Comparison of ENCODE assay signal across 6 cellular contexts in the genomic region with DNA sequence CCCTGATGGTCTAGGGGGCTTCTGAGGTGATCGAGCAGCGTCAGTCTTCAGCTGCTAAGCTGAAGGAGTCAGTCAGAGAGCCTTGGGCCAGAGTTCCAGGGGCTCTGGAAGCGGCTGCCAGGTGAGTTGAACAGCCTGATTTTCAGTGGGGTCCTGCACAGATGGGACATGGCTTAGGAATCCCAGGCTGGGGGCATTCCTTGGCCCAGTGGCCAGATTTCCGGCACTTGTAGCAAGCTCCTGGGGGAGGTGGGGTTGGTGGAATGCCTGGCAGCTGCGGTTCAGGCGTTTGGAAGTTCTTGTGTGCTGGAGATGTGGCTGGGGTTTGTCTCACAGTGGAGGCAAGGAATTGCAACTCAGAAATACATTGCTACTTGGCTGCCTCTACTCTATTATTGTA.
DNase-seq lines count a peak whose midpoint lies in the region; ATAC-seq and TF ChIP-seq lines count a peak whose summit lies in the region.
"Not testable (repeated sequence)": the region's sequence is repeated elsewhere in the genome, so short reads cannot be mapped to it uniquely, and the experiment has no call there.

No MANE protein-coding gene starts in this region.

- not testable (repeated sequence) for H3K36me3 Mint-ChIP-seq in WTC11

- H2BK5ac ChIP-seq in trophoblast cell (ENCODE audit: low read depth, low read length, poor library complexity), result not testable (repeated sequence)

- not testable (repeated sequence) for H3K36me3 ChIP-seq in trophoblast cell (ENCODE audit: control insufficient read depth in 1 of 2, insufficient read depth in 2 of 2, low read length in 2 of 2)

- H4K12ac ChIP-seq in trophoblast cell (ENCODE audit: low read depth, low read length), result not testable (repeated sequence)

- not testable (repeated sequence) for H3K23ac ChIP-seq in trophoblast cell (ENCODE audit: low read length)

- not testable (repeated sequence) for H3K9me3 Mint-ChIP-seq in WTC11

- not testable (repeated sequence) for H3K9ac ChIP-seq in trophoblast cell (ENCODE audit: low read length)

- not testable (repeated sequence) for ATAC-seq in WTC11

- H3K27ac Mint-ChIP-seq in WTC11, result not testable (repeated sequence)

- H3K18ac ChIP-seq in trophoblast cell (ENCODE audit: low read length), result not testable (repeated sequence)

- not testable (repeated sequence) for TF ChIP-seq CTCF in VCaP (conservative IDR thresholded peaks at IDR 0.05); WTC11 (IDR thresholded peaks at IDR 0.05)

- not testable (repeated sequence) for H2BK120ac ChIP-seq in trophoblast cell (ENCODE audit: insufficient read depth, low read length, poor library complexity)

- H3K4me2 ChIP-seq in trophoblast cell (ENCODE audit: low read length), result not testable (repeated sequence)

- POLR2A ChIA-PET in WTC11 (lab: Charles Lee), result not testable (repeated sequence)

- not testable (repeated sequence) for H3K14ac ChIP-seq in trophoblast cell (ENCODE audit: low read length)

- not testable (repeated sequence) for H2AK5ac ChIP-seq in trophoblast cell (ENCODE audit: low read length)

- H3K27ac ChIP-seq in VCaP, result peak overlapping the region; percentile 27; the same call in 1 of the 2 replicates
- H3K27ac ChIP-seq in trophoblast cell (ENCODE audit: low read depth, low read length), result not testable (repeated sequence)

- H3K27me3 Mint-ChIP-seq in WTC11 (ENCODE audit: low read depth), result not testable (repeated sequence)

- not testable (repeated sequence) for H3K4me1 Mint-ChIP-seq in WTC11

- not testable (repeated sequence) for H4K8ac ChIP-seq in trophoblast cell (ENCODE audit: low read depth, low read length)

- H3K4me1 ChIP-seq in trophoblast cell (ENCODE audit: control insufficient read depth in 1 of 2, insufficient read depth in 2 of 2, low read length in 2 of 2), result peaks cover 3 to 11% of the 10 kb centered on the region in 2 experiments

- WGBS in trophoblast cell (ENCODE audit: extremely low coverage, insufficient coverage, insufficient read length), result no CpG with 5 or more reads among the region's 6 CpGs

- DNase-seq in ELF-1 (ENCODE audit: low read depth, low spot score) (peak; percentile 48), NCI-H524 (lab: John Stamatoyannopoulos, UW) (peak; percentile 21 to 30), WTC11 (ENCODE audit: low spot score) (peak; percentile 23), islet precursor cell (peak; percentile 77), trophoblast cell (peak; percentile 36 to 58)

- not testable (repeated sequence) for H3K4me3 ChIP-seq in trophoblast cell (ENCODE audit: low read depth, low read length)

- H3K79me1 ChIP-seq in trophoblast cell (ENCODE audit: low read length), result not testable (repeated sequence)

- not testable (repeated sequence) for H3K4me3 Mint-ChIP-seq in WTC11

- H3K4ac ChIP-seq in trophoblast cell (ENCODE audit: low read depth, low read length), result not testable (repeated sequence)

- not testable (repeated sequence) for H3K79me2 ChIP-seq in trophoblast cell (ENCODE audit: control insufficient read depth, insufficient read depth, low read length, poor library complexity)

- CTCF ChIA-PET in WTC11 (lab: Charles Lee), result interaction anchor here (0.8 kb wide), 1 partner anchor 142 kb away, joined by 4 read pairs; no protein-coding TSS in a partner anchor

- not testable (repeated sequence) for H3K9me3 ChIP-seq in trophoblast cell (ENCODE audit: insufficient read depth, low read depth, low read length)

- not testable (repeated sequence) for H4K91ac ChIP-seq in trophoblast cell (ENCODE audit: low read depth, low read length)

- not testable (repeated sequence) for H3K27me3 ChIP-seq in trophoblast cell (ENCODE audit: insufficient read depth, low read length)

- H2AFZ ChIP-seq in trophoblast cell (ENCODE audit: insufficient read depth, low read length, poor library complexity), result not testable (repeated sequence)

- H2BK12ac ChIP-seq in trophoblast cell (ENCODE audit: low read length), result not testable (repeated sequence)

Comparison
In these comparisons a context has a peak if more than half of its experiments do, and no peak if none do; other contexts are left out.
1. DNase-seq: peak in every context shown above with its lines; median percentile 77 in islet precursor cell; 48 in ELF-1; 47 in trophoblast cell; 26 in NCI-H524; 23 in WTC11.